Comparison of ENCODE assay signal across 8 cellular contexts in genomic region chr17:81221842-81222619, GRCh38. TPM values are rescaled to one million over a fixed set of nuclear protein-coding genes. Genes with fewer than 3 reads are reported as not detected.
DNase-seq lines count a peak whose midpoint lies in the region; ATAC-seq, FAIRE-seq and TF ChIP-seq lines count a peak whose summit lies in the region.

No MANE protein-coding gene starts in this region.

- no peaks in the 10 kb centered on the region for H3K9me1 ChIP-seq in K562 (ENCODE audit: control insufficient read depth, insufficient read depth, low read length)

- no peak for FAIRE-seq in K562 (lab: Jason Lieb, UNC)

- WGBS in K562 (ENCODE audit: insufficient coverage, low coverage, missing lambda C conversion rate) = 42% methylated on average over 19 of the region's 24 CpGs
- 17% methylated on average over 24 of the region's 24 CpGs for WGBS in urinary bladder

- peak overlapping the region; percentile 82 for H3K4me2 ChIP-seq in K562 (ENCODE audit: insufficient read depth, low read length)

- TF ChIP-seq RAD21 in K562 (CRISPR knock-in tag; conservative IDR thresholded peaks at IDR 0.05 in 1 of 2, IDR thresholded peaks at IDR 0.05 in 1 of 2) = no peak

- no peaks in the 10 kb centered on the region for H3K27me3 ChIP-seq in K562 (ENCODE audit: control insufficient read depth in 2 of 2, insufficient read depth in 2 of 2, low read length in 2 of 2)

- peak overlapping the region; percentile 93 for H3K4me3 ChIP-seq in K562
- H3K4me3 ChIP-seq in urinary bladder (ENCODE audit: low read depth, low read length) = peak overlapping the region; percentile 88

- no peaks in the 10 kb centered on the region for H3K9me3 ChIP-seq in K562 (replicated peaks; ENCODE audit: control insufficient read depth, insufficient read depth, low read depth, low read length)

- peaks cover 11% of the 10 kb centered on the region for H3K4me1 Mint-ChIP-seq in activated naive CD4-positive, alpha-beta T cell treated with anti-CD3 and anti-CD28 coated beads, Interleukin-2, amount 50 U/mL, for 24 hours
- H3K4me1 Mint-ChIP-seq in memory B cell = peaks cover 9% of the 10 kb centered on the region

- TF ChIP-seq EP300 in K562 (IDR thresholded peaks at IDR 0.05; ENCODE audit: low read length) = no peak

- no peaks in the 10 kb centered on the region for H4K20me1 ChIP-seq in K562 (replicated peaks; ENCODE audit: control insufficient read depth, insufficient read depth, low read length)

- no peak for TF ChIP-seq CTCF in K562 (IDR thresholded peaks at IDR 0.05 in 2 of 3, conservative IDR thresholded peaks at IDR 0.05 in 1 of 3; ENCODE audit: insufficient read depth in 2 of 3, low read depth in 1 of 3, low read length in 3 of 3)

- CTCF ChIA-PET in K562 (lab: Yijun Ruan, JAX; ENCODE audit: low intra/inter-chr PET ratio) = interaction anchor here (0.6 kb wide), 1 partner anchor 37 kb away, joined by 3 read pairs; no protein-coding TSS in a partner anchor

- no peaks in the 10 kb centered on the region for H3K36me3 Mint-ChIP-seq in activated naive CD4-positive, alpha-beta T cell treated with anti-CD3 and anti-CD28 coated beads, Interleukin-2, amount 50 U/mL, for 24 hours
- H3K36me3 Mint-ChIP-seq in activated naive CD4-positive, alpha-beta T cell treated with anti-CD3 and anti-CD28 coated beads, Interleukin-2, amount 50 U/mL, for 72 hours = no peaks in the 10 kb centered on the region
- peaks cover 5% of the 10 kb centered on the region for H3K36me3 Mint-ChIP-seq in memory B cell

- H2AFZ ChIP-seq in K562 (ENCODE audit: low read depth, low read length) = peak overlapping the region; percentile 89

- peaks cover 9 to 45% of the 10 kb centered on the region in 2 experiments for H3K4me1 ChIP-seq in K562 (replicated peaks in 1 of 2; ENCODE audit: control insufficient read depth in 2 of 2, insufficient read depth in 2 of 2, low read length in 2 of 2)
- no peaks in the 10 kb centered on the region for H3K4me1 ChIP-seq in urinary bladder (ENCODE audit: insufficient read depth)

- peaks cover 5% of the 10 kb centered on the region; the same call in 2 of the 3 replicates for H3K79me2 ChIP-seq in K562 (ENCODE audit: control insufficient read depth, insufficient read depth, low read length)

- no peaks in the 10 kb centered on the region for H3K27me3 Mint-ChIP-seq in activated naive CD4-positive, alpha-beta T cell treated with anti-CD3 and anti-CD28 coated beads, Interleukin-2, amount 50 U/mL, for 24 hours
- no peaks in the 10 kb centered on the region for H3K27me3 Mint-ChIP-seq in memory B cell

- H3K36me3 ChIP-seq in K562 (ENCODE audit: control insufficient read depth, insufficient read depth, low read length) (peaks cover 8% of the 10 kb centered on the region; the same call in 1 of the 3 replicates), urinary bladder (ENCODE audit: insufficient read depth) (no peaks in the 10 kb centered on the region)

- intact Hi-C loops in K562 (cut with micrococcal nuclease) = loop anchor here (10.0 kb wide), 1 partner anchor 237 kb away; no protein-coding TSS in a partner anchor

- peak overlapping the region; percentile 59 to 89; a peak in 3 of 4 replicates for H3K9ac ChIP-seq in K562 (ENCODE audit: insufficient read depth in 1 of 2, low read depth in 2 of 2, low read length in 2 of 2)

- peak overlapping the region; percentile 44 for H3K4me3 Mint-ChIP-seq in activated naive CD4-positive, alpha-beta T cell treated with anti-CD3 and anti-CD28 coated beads, Interleukin-2, amount 50 U/mL, for 24 hours
- peak overlapping the region; percentile 69 for H3K4me3 Mint-ChIP-seq in memory B cell

- no peak for TF ChIP-seq POLR2A in K562 (conservative IDR thresholded peaks at IDR 0.05)

- BruUV-seq in K562 (replicated peaks; lab: Mats Ljungman, UMichigan) = no TSS peak

- no peaks in the 10 kb centered on the region for H3K9me3 Mint-ChIP-seq in activated naive CD4-positive, alpha-beta T cell treated with anti-CD3 and anti-CD28 coated beads, Interleukin-2, amount 50 U/mL, for 24 hours
- H3K9me3 Mint-ChIP-seq in activated naive CD4-positive, alpha-beta T cell treated with anti-CD3 and anti-CD28 coated beads, Interleukin-2, amount 50 U/mL, for 72 hours = no peaks in the 10 kb centered on the region
- H3K9me3 Mint-ChIP-seq in memory B cell = no peaks in the 10 kb centered on the region

- no peak overlapping the region for H3K27ac Mint-ChIP-seq in activated naive CD4-positive, alpha-beta T cell treated with anti-CD3 and anti-CD28 coated beads, Interleukin-2, amount 50 U/mL, for 24 hours
- H3K27ac Mint-ChIP-seq in activated naive CD4-positive, alpha-beta T cell treated with anti-CD3 and anti-CD28 coated beads, Interleukin-2, amount 50 U/mL, for 72 hours = no peak overlapping the region
- no peak overlapping the region for H3K27ac Mint-ChIP-seq in memory B cell

- H3K27ac ChIP-seq in K562 (ENCODE audit: extremely low read depth, low read depth, low read length) (0 out of 3 replicates have a peak overlapping the region, but pooled peaks have one; percentile 49), urinary bladder (ENCODE audit: low read depth) (no peak overlapping the region)

- in situ Hi-C loops in K562 (cut with MboI) = no loop called here

- POLR2A ChIA-PET in K562 (lab: Yijun Ruan, JAX) = interaction anchor here (0.5 to 1.4 kb wide), 6 partner anchors 9 to 481 kb away, joined by 3 to 4 read pairs (median 3); partner anchors contain the start of genes MRPL12, NDUFAF8 and TEPSIN

- ATAC-seq in activated naive CD4-positive, alpha-beta T cell treated with anti-CD3 and anti-CD28 coated beads, Interleukin-2, amount 50 U/mL, for 72 hours = no peak
- no peak for ATAC-seq in K562
- ATAC-seq in memory B cell (ENCODE audit: low read depth) = no peak

- no peak for DNase-seq in activated naive CD4-positive, alpha-beta T cell treated with anti-CD3 and anti-CD28 coated beads, Interleukin-2, amount 50 U/mL, for 72 hours (ENCODE audit: low spot score in 2 of 2)
- DNase-seq in K562 (ENCODE audit: extremely low read depth in 1 of 4, low spot score in 3 of 4) (no peak), memory B cell (ENCODE audit: low spot score in 2 of 2) (no peak), SW 1271 (lab: John Stamatoyannopoulos, UW) (no peak)
- DNase-seq in central memory CD4-positive, alpha-beta T cell = no peak
- no peak for DNase-seq in activated CD4-positive, alpha-beta T cell treated with anti-CD3 and anti-CD28 coated beads, Interleukin-2, amount 50 U/mL, for 1 hour

RNA-seq across cellular contexts. Expression of gene CEP131, which starts 0.7 kb away (rescaled TPM):
- 10 to 100 TPM; 10.0 to 14.6 TPM for total RNA-seq in activated naive CD4-positive, alpha-beta T cell treated with anti-CD3 and anti-CD28 coated beads, Interleukin-2, amount 50 U/mL, for 72 hours
- total RNA-seq in K562 (2011; cell fraction: chromatin; rRNA removed; ENCODE audit: low replicate concordance) = 15.6 and 46.2 TPM in 2 replicates
- total RNA-seq in K562 (2011; cell fraction: nucleolus; rRNA removed) = 30.3 and 31.2 TPM in 2 replicates
- 11.7 and 22.0 TPM in 2 replicates for total RNA-seq in K562 (2011; cell fraction: nucleoplasm; rRNA removed)
- total RNA-seq in K562 (2014; rRNA removed) (18.3 and 21.2 TPM in 2 replicates), K562 (2014; rRNA removed; fragmentation: Illumina TruSeq; extraction: Trizol) (0.99 and 1.2 TPM in 2 replicates), K562 (2015; rRNA removed; fragmentation: Illumina TruSeq; extraction: Trizol) (6.3 and 8.8 TPM in 2 replicates), K562 (2021) (14.9 and 16.7 TPM in 2 replicates), urinary bladder (5.9 TPM)
- polyA plus RNA-seq in K562 (2011; rRNA removed) (2.3 and 4.7 TPM in 2 replicates), K562 (2014; fragmentation: Illumina TruSeq; extraction: Trizol) (1.7 and 5.3 TPM in 2 replicates), K562 (2014; fragmentation: Nextera tagmentation; extraction: Ambion mirVana) (under 1 TPM; 0.24 to 0.34 TPM), K562 (2014; rRNA removed) (12.4 and 17.1 TPM in 2 replicates), urinary bladder (10.8 TPM)
- 3.2 and 5.1 TPM in 2 replicates for polyA plus RNA-seq in K562 (2011; cell fraction: cytosol; rRNA removed)
- polyA plus RNA-seq in K562 (2011; cell fraction: nucleus; rRNA removed) = 21.2 and 39.0 TPM in 2 replicates
- 16.5 and 26.3 TPM in 2 replicates for polyA plus RNA-seq in K562 (2012)
- polyA minus RNA-seq in K562 (2011; rRNA and poly(A)+ RNA removed) = 1.1 and 1.4 TPM in 2 replicates
- polyA minus RNA-seq in K562 (2011; cell fraction: cytosol; rRNA and poly(A)+ RNA removed) = 4.2 and 7.9 TPM in 2 replicates
- polyA minus RNA-seq in K562 (2011; cell fraction: nucleus; rRNA and poly(A)+ RNA removed) = 7.3 and 8.8 TPM in 2 replicates

RNA-seq across cellular contexts. Expression of gene TEPSIN, which starts 16.8 kb away (rescaled TPM):
- total RNA-seq in activated naive CD4-positive, alpha-beta T cell treated with anti-CD3 and anti-CD28 coated beads, Interleukin-2, amount 50 U/mL, for 72 hours = 10 to 100 TPM; 23.2 to 38.7 TPM
- 40.8 and 141 TPM in 2 replicates for total RNA-seq in K562 (2011; cell fraction: chromatin; rRNA removed; ENCODE audit: low replicate concordance)
- 87.2 and 95.9 TPM in 2 replicates for total RNA-seq in K562 (2011; cell fraction: nucleolus; rRNA removed)
- 46.2 and 50.4 TPM in 2 replicates for total RNA-seq in K562 (2011; cell fraction: nucleoplasm; rRNA removed)
- 10.0 and 18.0 TPM in 2 replicates for total RNA-seq in K562 (2014; rRNA removed)
- total RNA-seq in K562 (2014; rRNA removed; fragmentation: Illumina TruSeq; extraction: Trizol) = 1.8 and 2.1 TPM in 2 replicates
- 5.1 and 5.7 TPM in 2 replicates for total RNA-seq in K562 (2015; rRNA removed; fragmentation: Illumina TruSeq; extraction: Trizol)
- total RNA-seq in K562 (2021) = 24.8 and 29.8 TPM in 2 replicates
- 6.6 and 9.8 TPM in 2 replicates for polyA plus RNA-seq in K562 (2011; rRNA removed)
- polyA plus RNA-seq in K562 (2011; cell fraction: cytosol; rRNA removed) = 8.0 and 15.3 TPM in 2 replicates
- polyA plus RNA-seq in K562 (2011; cell fraction: nucleus; rRNA removed) = 105 and 184 TPM in 2 replicates
- polyA plus RNA-seq in K562 (2012) = 12.5 and 21.3 TPM in 2 replicates
- polyA plus RNA-seq in K562 (2014; fragmentation: Illumina TruSeq; extraction: Trizol) = 5.3 and 7.2 TPM in 2 replicates
- polyA plus RNA-seq in K562 (2014; fragmentation: Nextera tagmentation; extraction: Ambion mirVana) = under 1 TPM; 0.80 to 0.81 TPM
- polyA plus RNA-seq in K562 (2014; rRNA removed) = 15.2 and 22.7 TPM in 2 replicates
- 3.7 and 4.7 TPM in 2 replicates for polyA minus RNA-seq in K562 (2011; rRNA and poly(A)+ RNA removed)
- polyA minus RNA-seq in K562 (2011; cell fraction: cytosol; rRNA and poly(A)+ RNA removed) = 4.6 and 6.4 TPM in 2 replicates
- polyA minus RNA-seq in K562 (2011; cell fraction: nucleus; rRNA and poly(A)+ RNA removed) = 37.2 and 42.8 TPM in 2 replicates
- 12.3 TPM for total RNA-seq in urinary bladder
- 36.6 TPM for polyA plus RNA-seq in urinary bladder

RNA-seq across cellular contexts. Expression of gene NDUFAF8, which starts 17.1 kb away (rescaled TPM):
- total RNA-seq in activated naive CD4-positive, alpha-beta T cell treated with anti-CD3 and anti-CD28 coated beads, Interleukin-2, amount 50 U/mL, for 72 hours = 10 to 100 TPM; 50.1 to 52.5 TPM
- 68.1 and 75.3 TPM in 2 replicates for total RNA-seq in K562 (2011; cell fraction: chromatin; rRNA removed; ENCODE audit: low replicate concordance)
- total RNA-seq in K562 (2011; cell fraction: nucleolus; rRNA removed) = 29.2 and 40.8 TPM in 2 replicates
- 60.6 and 70.4 TPM in 2 replicates for total RNA-seq in K562 (2011; cell fraction: nucleoplasm; rRNA removed)
- total RNA-seq in K562 (2014; rRNA removed) (107 and 136 TPM in 2 replicates), K562 (2014; rRNA removed; fragmentation: Illumina TruSeq; extraction: Trizol) (102 and 107 TPM in 2 replicates), K562 (2015; rRNA removed; fragmentation: Illumina TruSeq; extraction: Trizol) (84.5 and 90.0 TPM in 2 replicates), K562 (2021) (83.7 and 87.1 TPM in 2 replicates), urinary bladder (11.2 TPM)
- polyA plus RNA-seq in K562 (2011; rRNA removed) (88.8 and 116 TPM in 2 replicates), K562 (2014; fragmentation: Illumina TruSeq; extraction: Trizol) (33.5 and 44.1 TPM in 2 replicates), K562 (2014; fragmentation: Nextera tagmentation; extraction: Ambion mirVana) (10 to 100 TPM; 13.5 to 17.4 TPM), K562 (2014; rRNA removed) (138 and 144 TPM in 2 replicates), urinary bladder (26.7 TPM)
- 77.7 and 122 TPM in 2 replicates for polyA plus RNA-seq in K562 (2011; cell fraction: cytosol; rRNA removed)
- polyA plus RNA-seq in K562 (2011; cell fraction: nucleus; rRNA removed) = 40.8 and 50.9 TPM in 2 replicates
- polyA plus RNA-seq in K562 (2012) = 37.9 and 163 TPM in 2 replicates
- polyA minus RNA-seq in K562 (2011; rRNA and poly(A)+ RNA removed) = 36.1 and 37.7 TPM in 2 replicates
- 4.4 and 14.6 TPM in 2 replicates for polyA minus RNA-seq in K562 (2011; cell fraction: cytosol; rRNA and poly(A)+ RNA removed)
- polyA minus RNA-seq in K562 (2011; cell fraction: nucleus; rRNA and poly(A)+ RNA removed) = 11.4 and 14.2 TPM in 2 replicates

RNA-seq across cellular contexts. Expression of gene AATK, which starts 56.0 kb away (rescaled TPM):
- under 1 TPM; 0.30 to 0.72 TPM for total RNA-seq in activated naive CD4-positive, alpha-beta T cell treated with anti-CD3 and anti-CD28 coated beads, Interleukin-2, amount 50 U/mL, for 72 hours
- 0.63 and 1.3 TPM in 2 replicates for total RNA-seq in K562 (2011; cell fraction: chromatin; rRNA removed; ENCODE audit: low replicate concordance)
- total RNA-seq in K562 (2011; cell fraction: nucleolus; rRNA removed) = 1.3 TPM in 2 replicates
- 0.84 and 1.1 TPM in 2 replicates for total RNA-seq in K562 (2011; cell fraction: nucleoplasm; rRNA removed)
- total RNA-seq in K562 (2014; rRNA removed) = 0.24 TPM in 1 of 2 replicates, not detected in the other
- total RNA-seq in K562 (2014; rRNA removed; fragmentation: Illumina TruSeq; extraction: Trizol) = 0.10 TPM in 1 of 2 replicates, not detected in the other
- 0.11 TPM in 1 of 2 replicates, not detected in the other for total RNA-seq in K562 (2015; rRNA removed; fragmentation: Illumina TruSeq; extraction: Trizol)
- 0.51 and 0.55 TPM in 2 replicates for total RNA-seq in K562 (2021)
- polyA plus RNA-seq in K562 (2011; rRNA removed) = 0.43 and 0.50 TPM in 2 replicates
- polyA plus RNA-seq in K562 (2011; cell fraction: cytosol; rRNA removed) = 0.46 and 1.1 TPM in 2 replicates
- 1.6 and 3.2 TPM in 2 replicates for polyA plus RNA-seq in K562 (2011; cell fraction: nucleus; rRNA removed)
- 0.18 and 0.32 TPM in 2 replicates for polyA plus RNA-seq in K562 (2012)
- 0.29 TPM in 1 of 2 replicates, not detected in the other for polyA plus RNA-seq in K562 (2014; fragmentation: Illumina TruSeq; extraction: Trizol)
- not detected for polyA plus RNA-seq in K562 (2014; fragmentation: Nextera tagmentation; extraction: Ambion mirVana)
- polyA plus RNA-seq in K562 (2014; rRNA removed) = 0.25 and 0.26 TPM in 2 replicates
- not detected in 2 replicates for polyA minus RNA-seq in K562 (2011; rRNA and poly(A)+ RNA removed)
- polyA minus RNA-seq in K562 (2011; cell fraction: cytosol; rRNA and poly(A)+ RNA removed) = 1.0 and 1.1 TPM in 2 replicates
- polyA minus RNA-seq in K562 (2011; cell fraction: nucleus; rRNA and poly(A)+ RNA removed) = 0.78 and 1.5 TPM in 2 replicates
- 7.6 TPM for total RNA-seq in urinary bladder
- 9.2 TPM for polyA plus RNA-seq in urinary bladder

RNA-seq across cellular contexts. Expression of gene PVALEF, which starts 56.7 kb away (rescaled TPM):
- total RNA-seq in activated naive CD4-positive, alpha-beta T cell treated with anti-CD3 and anti-CD28 coated beads, Interleukin-2, amount 50 U/mL, for 72 hours = not detected
- total RNA-seq in K562 (2011; cell fraction: chromatin; rRNA removed; ENCODE audit: low replicate concordance) = not detected in 2 replicates
- not detected in 2 replicates for total RNA-seq in K562 (2011; cell fraction: nucleolus; rRNA removed)
- not detected in 2 replicates for total RNA-seq in K562 (2011; cell fraction: nucleoplasm; rRNA removed)
- total RNA-seq in K562 (2014; rRNA removed) = not detected in 2 replicates
- total RNA-seq in K562 (2014; rRNA removed; fragmentation: Illumina TruSeq; extraction: Trizol) = not detected in 2 replicates
- not detected in 2 replicates for total RNA-seq in K562 (2015; rRNA removed; fragmentation: Illumina TruSeq; extraction: Trizol)
- not detected in 2 replicates for total RNA-seq in K562 (2021)
- not detected in 2 replicates for polyA plus RNA-seq in K562 (2011; rRNA removed)
- polyA plus RNA-seq in K562 (2011; cell fraction: cytosol; rRNA removed) = not detected in 2 replicates
- not detected in 2 replicates for polyA plus RNA-seq in K562 (2011; cell fraction: nucleus; rRNA removed)
- not detected in 2 replicates for polyA plus RNA-seq in K562 (2012)
- not detected in 2 replicates for polyA plus RNA-seq in K562 (2014; fragmentation: Illumina TruSeq; extraction: Trizol)
- not detected for polyA plus RNA-seq in K562 (2014; fragmentation: Nextera tagmentation; extraction: Ambion mirVana)
- polyA plus RNA-seq in K562 (2014; rRNA removed) = not detected in 2 replicates
- polyA minus RNA-seq in K562 (2011; rRNA and poly(A)+ RNA removed) = not detected in 2 replicates
- not detected in 2 replicates for polyA minus RNA-seq in K562 (2011; cell fraction: cytosol; rRNA and poly(A)+ RNA removed)
- polyA minus RNA-seq in K562 (2011; cell fraction: nucleus; rRNA and poly(A)+ RNA removed) = not detected in 2 replicates
- not detected for total RNA-seq in urinary bladder
- polyA plus RNA-seq in urinary bladder = not detected
